Comparison of ENCODE assay signal across 28 cellular contexts in genomic region chr2:218392891-218393462, GRCh38. TPM values are rescaled to one million over a fixed set of nuclear protein-coding genes. Genes with fewer than 3 reads are reported as not detected.
DNase-seq lines count a peak whose midpoint lies in the region; ATAC-seq and TF ChIP-seq lines count a peak whose summit lies in the region.
"Had no signal": no experiment of that assay in that cellular context is flagged by ENCODE, and none has a peak within 500 bp of the region (broad histone marks: within the 10 kb centered on the region; RNA-seq: fewer than 3 reads in every experiment).

No MANE protein-coding gene starts in this region.

- CTCF ChIA-PET in activated naive CD4-positive, alpha-beta T cell treated with anti-CD3 and anti-CD28 coated beads, Interleukin-2, amount 10 ng/mL, durations not matched to agents 7 days and 5 days (lab: Charles Lee), result interaction anchor here (0.6 to 2.6 kb wide), 6 partner anchors 12 to 409 kb away, joined by 3 to 14 read pairs (median 4); partner anchors contain the start of gene CATIP
- CTCF ChIA-PET in activated naive CD4-positive, alpha-beta T cell treated with anti-CD3 and anti-CD28 coated beads for 36 hours (lab: Charles Lee), result interaction anchor here (0.6 to 1.9 kb wide), 5 partner anchors 14 to 915 kb away, joined by 3 to 10 read pairs (median 3); partner anchors contain the start of gene TMBIM1

- intact Hi-C loops in activated naive CD4-positive, alpha-beta T cell treated with anti-CD3 and anti-CD28 coated beads for 36 hours (cut with micrococcal nuclease), result loop anchor here (10.0 kb wide), 1 partner anchor 862 kb away; the partner anchor contains the start of genes TUBA4A and TUBA4B

- H3K36me3 ChIP-seq in hepatocyte (replicated peaks; ENCODE audit: insufficient read depth, low read depth) (no peaks in the 10 kb centered on the region), osteoblast (ENCODE audit: insufficient read depth, low read length) (no peaks in the 10 kb centered on the region)
- H3K36me3 ChIP-seq: gastrocnemius medialis, right lobe of liver, thyroid gland, uterus had no signal

- H3K27me3 ChIP-seq in hepatocyte (no peaks in the 10 kb centered on the region), osteoblast (ENCODE audit: insufficient read depth, low read length) (no peaks in the 10 kb centered on the region)
- H3K27me3 ChIP-seq: gastrocnemius medialis, right lobe of liver, thyroid gland, uterus had no signal

- H3K4me2 ChIP-seq in hepatocyte (no peak overlapping the region), osteoblast (ENCODE audit: insufficient read depth, low read length) (no peak overlapping the region)

- H3K4me3 ChIP-seq in hepatocyte (no peak overlapping the region), osteoblast (ENCODE audit: insufficient read depth, low read length) (no peak overlapping the region), coronary artery (no peak overlapping the region)
- H3K4me3 ChIP-seq: gastrocnemius medialis, right lobe of liver, thyroid gland, uterus had no signal

- no peak for DNase-seq in activated naive CD4-positive, alpha-beta T cell treated with anti-CD3 and anti-CD28 coated beads, Interleukin-2, amount 10 ng/mL, durations not matched to agents 7 days and 5 days
- DNase-seq in activated naive CD4-positive, alpha-beta T cell treated with anti-CD3 and anti-CD28 coated beads for 36 hours, result no peak
- DNase-seq in GM13976 (ENCODE audit: low spot score) (peak; percentile 10), hepatocyte (ENCODE audit: low spot score) (peak; percentile 4), osteoblast (ENCODE audit: insufficient read length, low spot score, missing footprints) (peak; percentile 41), NCI-H187 treated with DMSO at 0.1 percent for 48 hours (lab: John Stamatoyannopoulos, UW) (no peak), coronary artery (ENCODE audit: low spot score) (no peak)
- DNase-seq: activated naive CD4-positive, alpha-beta T cell treated with anti-CD3 and anti-CD28 coated beads, Interleukin-2, amount 50 U/mL, for 16 hours; C1 segment of cervical spinal cord; DMS79 treated with DMSO at 0.1 percent for 48 hours; gastrocnemius medialis; mammary epithelial cell; NCI-H1048; NCI-H1694; NCI-H446 treated with DMSO at 0.1 percent for 48 hours; NCI-H82; T-helper 1 cell; thyroid gland; uterus had no signal

- H3K36me3 Mint-ChIP-seq in activated naive CD4-positive, alpha-beta T cell treated with anti-CD3 and anti-CD28 coated beads, Interleukin-2, amount 10 ng/mL, durations not matched to agents 7 days and 5 days, result peaks cover 5% of the 10 kb centered on the region
- H3K36me3 Mint-ChIP-seq in activated naive CD4-positive, alpha-beta T cell treated with anti-CD3 and anti-CD28 coated beads for 36 hours (ENCODE audit: low read depth), result no peaks in the 10 kb centered on the region
- H3K36me3 Mint-ChIP-seq: IgD-negative memory B cell, WTC11 had no signal

- no peak overlapping the region for H2AFZ ChIP-seq in hepatocyte
- no peak overlapping the region for H2AFZ ChIP-seq in osteoblast (ENCODE audit: low read length)

- H3K79me2 ChIP-seq in hepatocyte, result peaks cover 6% of the 10 kb centered on the region
- no peaks in the 10 kb centered on the region for H3K79me2 ChIP-seq in osteoblast (ENCODE audit: insufficient read depth, low read length)

- H4K20me1 ChIP-seq in hepatocyte (ENCODE audit: insufficient read depth, poor library complexity, severe bottlenecking) (no peaks in the 10 kb centered on the region), osteoblast (ENCODE audit: insufficient read depth, low read length) (no peaks in the 10 kb centered on the region)

- ATAC-seq in HG03378 (IDR thresholded peaks at IDR 0.05; ENCODE audit: unreplicated experiment), result no peak
- ATAC-seq: gastrocnemius medialis, HCT116, right lobe of liver, WTC11 had no signal

- in situ Hi-C loops in GM13976 (cut with MboI; ENCODE audit: low sequenced_read_pairs, unreplicated experiment), result no loop called here

- 90% methylated on average over 16 of the region's 16 CpGs for WGBS in hepatocyte (ENCODE audit: low lambda C conversion rate, missing lambda C conversion rate)

- H3K9me3 ChIP-seq in hepatocyte (ENCODE audit: low read depth) (no peaks in the 10 kb centered on the region), osteoblast (ENCODE audit: low read depth, low read length) (no peaks in the 10 kb centered on the region)
- H3K9me3 ChIP-seq: gastrocnemius medialis, right lobe of liver, thyroid gland, uterus had no signal

- no peak overlapping the region for H3K4me3 Mint-ChIP-seq in activated naive CD4-positive, alpha-beta T cell treated with anti-CD3 and anti-CD28 coated beads, Interleukin-2, amount 10 ng/mL, durations not matched to agents 7 days and 5 days
- no peak overlapping the region for H3K4me3 Mint-ChIP-seq in activated naive CD4-positive, alpha-beta T cell treated with anti-CD3 and anti-CD28 coated beads for 36 hours
- H3K4me3 Mint-ChIP-seq: WTC11 had no signal

- peak overlapping the region; percentile 7 for H3K27ac Mint-ChIP-seq in activated naive CD4-positive, alpha-beta T cell treated with anti-CD3 and anti-CD28 coated beads, Interleukin-2, amount 10 ng/mL, durations not matched to agents 7 days and 5 days
- H3K27ac Mint-ChIP-seq in activated naive CD4-positive, alpha-beta T cell treated with anti-CD3 and anti-CD28 coated beads for 36 hours, result no peak overlapping the region
- H3K27ac Mint-ChIP-seq: WTC11 had no signal

- no peaks in the 10 kb centered on the region for H3K9me3 Mint-ChIP-seq in activated naive CD4-positive, alpha-beta T cell treated with anti-CD3 and anti-CD28 coated beads, Interleukin-2, amount 10 ng/mL, durations not matched to agents 7 days and 5 days
- no peaks in the 10 kb centered on the region for H3K9me3 Mint-ChIP-seq in activated naive CD4-positive, alpha-beta T cell treated with anti-CD3 and anti-CD28 coated beads for 36 hours
- H3K9me3 Mint-ChIP-seq: IgD-negative memory B cell, WTC11 had no signal

- TF ChIP-seq CTCF in GM13976 (IDR thresholded peaks at IDR 0.05; ENCODE audit: borderline replicate concordance, control extremely low read depth, extremely low read depth, insufficient read depth, missing control alignments) (no peak), hepatocyte (IDR thresholded peaks at IDR 0.05; ENCODE audit: poor library complexity) (no peak), osteoblast (IDR thresholded peaks at IDR 0.05; ENCODE audit: extremely low read depth, low read depth, low read length) (no peak), coronary artery (IDR thresholded peaks at IDR 0.05) (no peak)

- H3K4me1 Mint-ChIP-seq in activated naive CD4-positive, alpha-beta T cell treated with anti-CD3 and anti-CD28 coated beads, Interleukin-2, amount 10 ng/mL, durations not matched to agents 7 days and 5 days, result peaks cover 34% of the 10 kb centered on the region
- peaks cover 20% of the 10 kb centered on the region for H3K4me1 Mint-ChIP-seq in activated naive CD4-positive, alpha-beta T cell treated with anti-CD3 and anti-CD28 coated beads for 36 hours (ENCODE audit: low read depth)

- no peaks in the 10 kb centered on the region for H3K9me2 ChIP-seq in hepatocyte (replicated peaks; ENCODE audit: insufficient read depth)

- peaks cover 7% of the 10 kb centered on the region for H3K4me1 ChIP-seq in hepatocyte (ENCODE audit: insufficient read depth)
- H3K4me1 ChIP-seq in osteoblast (ENCODE audit: insufficient read depth, low read length), result peaks cover 19% of the 10 kb centered on the region

- no peak overlapping the region for H3K27ac ChIP-seq in hepatocyte
- no peak overlapping the region for H3K27ac ChIP-seq in osteoblast (ENCODE audit: low read depth, low read length)
- no peak overlapping the region for H3K27ac ChIP-seq in coronary artery
- H3K27ac ChIP-seq: gastrocnemius medialis, right lobe of liver, thyroid gland, uterus had no signal

- peaks cover 37% of the 10 kb centered on the region for H3K27me3 Mint-ChIP-seq in activated naive CD4-positive, alpha-beta T cell treated with anti-CD3 and anti-CD28 coated beads, Interleukin-2, amount 10 ng/mL, durations not matched to agents 7 days and 5 days
- H3K27me3 Mint-ChIP-seq in activated naive CD4-positive, alpha-beta T cell treated with anti-CD3 and anti-CD28 coated beads for 36 hours (ENCODE audit: low read depth), result peaks cover 11% of the 10 kb centered on the region
- H3K27me3 Mint-ChIP-seq: progenitor cell of endocrine pancreas had no signal

RNA-seq across cellular contexts. Expression of gene CTDSP1, which starts 6.7 kb away (rescaled TPM):
- 10 to 100 TPM; 26.1 to 26.2 TPM for total RNA-seq in activated naive CD4-positive, alpha-beta T cell treated with anti-CD3 and anti-CD28 coated beads for 36 hours
- 124 and 142 TPM in 2 replicates for total RNA-seq in hepatocyte
- 48.4 and 53.1 TPM in 2 replicates for polyA plus RNA-seq in hepatocyte
- total RNA-seq in osteoblast, result 53.3 and 71.7 TPM in 2 replicates

RNA-seq across cellular contexts. Expression of gene SLC11A1, which starts 10.9 kb away (rescaled TPM):
- not detected for total RNA-seq in activated naive CD4-positive, alpha-beta T cell treated with anti-CD3 and anti-CD28 coated beads for 36 hours
- 0.60 and 0.72 TPM in 2 replicates for total RNA-seq in hepatocyte
- 0.74 and 1.2 TPM in 2 replicates for polyA plus RNA-seq in hepatocyte
- total RNA-seq in osteoblast, result 0.29 and 0.36 TPM in 2 replicates
- total RNA-seq: endothelial cell of umbilical vein, SK-MEL-5 had no signal

RNA-seq across cellular contexts. Expression of gene VIL1, which starts 25.9 kb away (rescaled TPM):
- not detected for total RNA-seq in activated naive CD4-positive, alpha-beta T cell treated with anti-CD3 and anti-CD28 coated beads for 36 hours
- total RNA-seq in hepatocyte (218 and 261 TPM in 2 replicates), osteoblast (under 0.01 TPM in 1 of 2 replicates, not detected in the other)
- polyA plus RNA-seq in hepatocyte, result 151 and 160 TPM in 2 replicates
- total RNA-seq: endothelial cell of umbilical vein, mammary epithelial cell, RPMI7951, thyroid gland had no signal
- polyA plus RNA-seq: endothelial cell of umbilical vein had no signal

RNA-seq across cellular contexts. Expression of gene CATIP, which starts 36.3 kb away (rescaled TPM):
- total RNA-seq in activated naive CD4-positive, alpha-beta T cell treated with anti-CD3 and anti-CD28 coated beads for 36 hours, result not detected
- total RNA-seq in hepatocyte, result 0.33 TPM in 1 of 2 replicates, not detected in the other
- polyA plus RNA-seq in hepatocyte, result 0.39 and 0.70 TPM in 2 replicates
- total RNA-seq in osteoblast, result not detected in 2 replicates
- total RNA-seq: endothelial cell of umbilical vein, gastrocnemius medialis, mammary epithelial cell, right lobe of liver, RPMI7951, SK-MEL-5 had no signal
- polyA plus RNA-seq: endothelial cell of umbilical vein, mammary epithelial cell had no signal

Comparison
In these comparisons a context has a peak if more than half of its experiments do, and no peak if none do; other contexts are left out.
1. DNase-seq: peak in GM13976 (single experiment), hepatocyte (single experiment) and osteoblast (single experiment); none in activated naive CD4-positive, alpha-beta T cell treated with anti-CD3 and anti-CD28 coated beads, Interleukin-2, amount 10 ng/mL, durations not matched to agents 7 days and 5 days (single experiment), activated naive CD4-positive, alpha-beta T cell treated with anti-CD3 and anti-CD28 coated beads for 36 hours (single experiment), NCI-H187 treated with DMSO at 0.1 percent for 48 hours (single experiment) and coronary artery (single experiment).
2. RNA of gene VIL1, which starts 25.9 kb away (total RNA-seq): 218 to 261 TPM in hepatocyte; not detected in activated naive CD4-positive, alpha-beta T cell treated with anti-CD3 and anti-CD28 coated beads for 36 hours and under 0.01 TPM in osteoblast; every median in the first group is over 100 times any median in the second.